32 cellular contexts compared by ENCODE assay signal in the genomic region with DNA sequence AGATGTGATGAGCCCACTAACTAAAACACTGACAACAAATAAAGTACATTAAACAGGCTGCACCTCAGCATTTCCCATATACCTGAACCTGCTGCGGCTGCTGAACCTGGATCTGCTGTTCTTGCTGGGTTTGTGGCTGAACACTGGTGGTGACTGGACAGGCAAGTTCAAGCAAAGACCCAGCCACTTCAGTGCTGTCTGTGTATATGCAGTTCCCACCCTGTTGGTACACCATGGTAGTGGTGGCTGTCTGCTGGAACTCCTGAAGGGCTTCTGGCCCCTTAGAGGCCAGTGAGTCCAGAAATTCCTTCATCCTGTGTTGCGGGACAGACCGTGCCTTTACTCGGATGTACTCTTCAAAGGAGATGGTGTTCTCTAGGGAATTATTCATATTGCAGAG.
"Had no signal": no experiment of that assay in that cellular context is flagged by ENCODE, and none has a peak within 500 bp of the region (broad histone marks: within the 10 kb centered on the region; RNA-seq: fewer than 3 reads in every experiment).

No MANE protein-coding gene starts in this region.

- H3K9me3 Mint-ChIP-seq: activated naive CD4-positive, alpha-beta T cell treated with anti-CD3 and anti-CD28 coated beads for 36 hours; activated naive CD8-positive, alpha-beta T cell treated with anti-CD3 and anti-CD28 coated beads, Interleukin-2, amount 10 ng/mL, durations not matched to agents 7 days and 5 days; activated T-helper 1 cell treated with anti-CD3 and anti-CD28 coated beads, Interleukin-12 subunit alpha, Interleukin-12 subunit beta, Interleukin-2, Interleukin-4 antibody, amounts not matched to agents 30 ng/mL and 10 ng/mL and 1 ng/mL, durations not matched to agents 14 hours and 24 hours and 36 hours; brain; endodermal cell; nephron; stimulated activated memory B cell treated with anti-CD40 and anti-IgM and Interleukin-4, amounts not matched to agents 10 μg/mL and 1 μg/mL and 100 μg/mL, for 72 hours; stimulated activated naive CD8-positive, alpha-beta T cell treated with anti-CD3 and anti-CD28 coated beads, Interleukin-15, amount 100 ng/mL, for 72 hours; T-helper 2 cell treated with Interferon-gamma antibody and Interleukin-4, amounts not matched to agents 5 μg/mL and 100 μg/mL, for 36 hours had no signal

- H3K27me3 Mint-ChIP-seq: activated naive CD8-positive, alpha-beta T cell treated with anti-CD3 and anti-CD28 coated beads, Interleukin-2, amount 10 ng/mL, durations not matched to agents 7 days and 5 days; brain; progenitor cell of endocrine pancreas; stimulated activated memory B cell treated with anti-CD40 and anti-IgM and Interleukin-4, amounts not matched to agents 10 μg/mL and 1 μg/mL and 100 μg/mL, for 72 hours; stimulated activated naive CD8-positive, alpha-beta T cell treated with anti-CD3 and anti-CD28 coated beads, Interleukin-15, amount 100 ng/mL, for 72 hours had no signal

- H3K27ac ChIP-seq: ascending aorta, esophagus muscularis mucosa, left ventricle myocardium inferior, neutrophil, right lobe of liver, skin epidermis, upper lobe of left lung, vagina had no signal

- H3K27ac Mint-ChIP-seq: activated naive CD4-positive, alpha-beta T cell treated with anti-CD3 and anti-CD28 coated beads for 36 hours; activated naive CD8-positive, alpha-beta T cell treated with anti-CD3 and anti-CD28 coated beads, Interleukin-2, amount 10 ng/mL, durations not matched to agents 7 days and 5 days; activated T-helper 1 cell treated with anti-CD3 and anti-CD28 coated beads, Interleukin-12 subunit alpha, Interleukin-12 subunit beta, Interleukin-2, Interleukin-4 antibody, amounts not matched to agents 30 ng/mL and 10 ng/mL and 1 ng/mL, durations not matched to agents 14 hours and 24 hours and 36 hours; endodermal cell; nephron; progenitor cell of endocrine pancreas; stimulated activated memory B cell treated with anti-CD40 and anti-IgM and Interleukin-4, amounts not matched to agents 10 μg/mL and 1 μg/mL and 100 μg/mL, for 72 hours; stimulated activated naive CD8-positive, alpha-beta T cell treated with anti-CD3 and anti-CD28 coated beads, Interleukin-15, amount 100 ng/mL, for 72 hours; T-helper 2 cell treated with Interferon-gamma antibody and Interleukin-4, amounts not matched to agents 5 μg/mL and 100 μg/mL, for 36 hours had no signal

- H3K4me1 Mint-ChIP-seq: brain; endodermal cell; nephron; stimulated activated naive CD8-positive, alpha-beta T cell treated with anti-CD3 and anti-CD28 coated beads, Interleukin-15, amount 100 ng/mL, for 72 hours had no signal

- DNase-seq: activated CD4-positive, alpha-beta T cell treated with anti-CD3 and anti-CD28 coated beads for 4 hours; activated CD4-positive, alpha-beta T cell treated with anti-CD3 and anti-CD28 coated beads, Interleukin-2, amount 50 U/mL, for 4 hours; activated CD4-positive, CD25-positive, alpha-beta regulatory T cell; activated effector memory CD4-positive, alpha-beta T cell treated with anti-CD3 and anti-CD28 coated beads, Interleukin-2, amount 50 U/mL, for 16 hours; activated naive CD4-positive, alpha-beta T cell treated with anti-CD3 and anti-CD28 coated beads for 36 hours; activated naive CD8-positive, alpha-beta T cell treated with anti-CD3 and anti-CD28 coated beads, Interleukin-2, amount 10 ng/mL, durations not matched to agents 7 days and 5 days; activated T-cell treated with anti-CD3 and anti-CD28 coated beads for 4 hours; caudate nucleus; endodermal cell; left ventricle myocardium inferior; stimulated activated CD4-positive, alpha-beta T cell treated with anti-CD3 and anti-CD28 coated beads, Interleukin-12 subunit alpha, Interleukin-12 subunit beta, amount 100 ng/mL, for 4 hours; stimulated activated CD4-positive, alpha-beta T cell treated with anti-CD3 and anti-CD28 coated beads, Interleukin-4, amount 100 ng/mL, for 4 hours; stimulated activated CD8-positive, alpha-beta memory T cell treated with anti-CD3 and anti-CD28 coated beads, Interleukin-4, amount 100 ng/mL, for 48 hours; stimulated activated naive CD8-positive, alpha-beta T cell treated with anti-CD3 and anti-CD28 coated beads, Interleukin-15, amount 100 ng/mL, for 72 hours; substantia nigra; T-helper 1 cell had no signal

- H3K4me1 ChIP-seq: ascending aorta, right lobe of liver, upper lobe of left lung had no signal

- H3K27me3 ChIP-seq: ascending aorta, esophagus muscularis mucosa, neutrophil, right lobe of liver, upper lobe of left lung, vagina had no signal

- FAIRE-seq: frontal cortex, islet of Langerhans had no signal

- H3K4me3 ChIP-seq: ascending aorta, esophagus muscularis mucosa, left ventricle myocardium inferior, lung, right lobe of liver, skin epidermis, upper lobe of left lung, vagina had no signal

- H3K4me3 Mint-ChIP-seq: activated naive CD4-positive, alpha-beta T cell treated with anti-CD3 and anti-CD28 coated beads for 36 hours; activated naive CD8-positive, alpha-beta T cell treated with anti-CD3 and anti-CD28 coated beads, Interleukin-2, amount 10 ng/mL, durations not matched to agents 7 days and 5 days; activated T-helper 1 cell treated with anti-CD3 and anti-CD28 coated beads, Interleukin-12 subunit alpha, Interleukin-12 subunit beta, Interleukin-2, Interleukin-4 antibody, amounts not matched to agents 30 ng/mL and 10 ng/mL and 1 ng/mL, durations not matched to agents 14 hours and 24 hours and 36 hours; brain; endodermal cell; nephron; stimulated activated memory B cell treated with anti-CD40 and anti-IgM and Interleukin-4, amounts not matched to agents 10 μg/mL and 1 μg/mL and 100 μg/mL, for 72 hours; stimulated activated naive CD8-positive, alpha-beta T cell treated with anti-CD3 and anti-CD28 coated beads, Interleukin-15, amount 100 ng/mL, for 72 hours; T-helper 2 cell treated with Interferon-gamma antibody and Interleukin-4, amounts not matched to agents 5 μg/mL and 100 μg/mL, for 36 hours had no signal

- ATAC-seq: right lobe of liver; stimulated activated memory B cell treated with anti-CD40 and anti-IgM and Interleukin-4, amounts not matched to agents 10 μg/mL and 1 μg/mL and 100 μg/mL, for 72 hours; stimulated activated naive CD8-positive, alpha-beta T cell treated with anti-CD3 and anti-CD28 coated beads, Interleukin-15, amount 100 ng/mL, for 72 hours had no signal

- H3K9me3 ChIP-seq: ascending aorta, esophagus muscularis mucosa, left ventricle myocardium inferior, neutrophil, right lobe of liver, upper lobe of left lung, vagina had no signal
